In genomic region chr17:63775420-63775819, GRCh38 we compare ENCODE assay signal across 8 cellular contexts. TPM values are rescaled to one million over a fixed set of nuclear protein-coding genes. Genes with fewer than 3 reads are reported as not detected.
DNase-seq lines count a peak whose midpoint lies in the region; ATAC-seq and TF ChIP-seq lines count a peak whose summit lies in the region.

No MANE protein-coding gene starts in this region.

- H3K9me3 Mint-ChIP-seq in naive thymus-derived CD4-positive, alpha-beta T cell, result peaks cover 0 to 6% (median 0%) of the 10 kb centered on the region in 11 donors

- TF ChIP-seq CTCF in BE2C (IDR thresholded peaks at IDR 0.05; ENCODE audit: low read depth, low read length) (no peak), coronary artery (IDR thresholded peaks at IDR 0.05) (no peak)

- H3K9me2 ChIP-seq in Karpas-422 (replicated peaks; ENCODE audit: insufficient read depth, low read length), result no peaks in the 10 kb centered on the region

- H3K4me1 Mint-ChIP-seq in naive thymus-derived CD4-positive, alpha-beta T cell, result peaks cover 37 to 85% (median 74%) of the 10 kb centered on the region in 7 donors

- H4K20me1 ChIP-seq in Karpas-422 (ENCODE audit: insufficient read depth, low read depth, low read length), result peaks cover 62% of the 10 kb centered on the region

- H3K36me3 ChIP-seq in BE2C (peaks cover 39% of the 10 kb centered on the region), Karpas-422 (ENCODE audit: insufficient read depth, low read length) (peaks cover 41% of the 10 kb centered on the region)
- H3K36me3 ChIP-seq in naive thymus-derived CD4-positive, alpha-beta T cell (ENCODE audit: control insufficient read depth in 2 of 3, insufficient read depth in 3 of 3, low read length in 3 of 3), result peaks cover 0 to 27% (median 0%) of the 10 kb centered on the region in 3 experiments

- ATAC-seq in naive thymus-derived CD4-positive, alpha-beta T cell, result no peak
- ATAC-seq in HG02973 (IDR thresholded peaks at IDR 0.05; ENCODE audit: unreplicated experiment), result no peak
- no peak for ATAC-seq in GM19395 (IDR thresholded peaks at IDR 0.05; ENCODE audit: unreplicated experiment)
- no peak for ATAC-seq in HG02798 (IDR thresholded peaks at IDR 0.05; ENCODE audit: poor library complexity, unreplicated experiment)

- peak overlapping the region; percentile 87 for H3K4me2 ChIP-seq in Karpas-422 (ENCODE audit: low read depth, low read length, poor library complexity, severe bottlenecking)

- H3K79me2 ChIP-seq in Karpas-422 (ENCODE audit: low read length), result peaks cover 93% of the 10 kb centered on the region

- no peak overlapping the region for H3K27ac ChIP-seq in Karpas-422 (ENCODE audit: low read length)
- peak overlapping the region; percentile 86 to 99 for H3K27ac ChIP-seq in coronary artery
- peak overlapping the region; percentile 100 for H3K27ac ChIP-seq in naive thymus-derived CD4-positive, alpha-beta T cell (ENCODE audit: low read depth, low read length)

- DNase-seq in BE2C (no peak), Karpas-422 (no peak), coronary artery (ENCODE audit: low spot score) (no peak), DMS53 (lab: John Stamatoyannopoulos, UW) (no peak)
- no peak for DNase-seq in naive thymus-derived CD4-positive, alpha-beta T cell

- peaks cover 0 to 7% (median 0%) of the 10 kb centered on the region in 5 donors for H3K27me3 Mint-ChIP-seq in naive thymus-derived CD4-positive, alpha-beta T cell

- CTCF ChIA-PET in naive thymus-derived CD4-positive, alpha-beta T cell (lab: Charles Lee), result interaction anchor here (0.8 to 0.9 kb wide), 2 partner anchors 41 to 66 kb away, joined by 3 to 4 read pairs; no protein-coding TSS in a partner anchor

- peak overlapping the region; percentile 91 to 99 (median 98) for H3K4me3 Mint-ChIP-seq in naive thymus-derived CD4-positive, alpha-beta T cell

- peaks cover 0 to 40% (median 9%) of the 10 kb centered on the region in 5 donors for H3K36me3 Mint-ChIP-seq in naive thymus-derived CD4-positive, alpha-beta T cell

- H3K4me3 ChIP-seq in BE2C (ENCODE audit: low read depth, low read length), result peak overlapping the region; percentile 100
- H3K4me3 ChIP-seq in Karpas-422 (ENCODE audit: low read length), result peak overlapping the region; percentile 88
- H3K4me3 ChIP-seq in coronary artery, result peak overlapping the region; percentile 98
- H3K4me3 ChIP-seq in naive thymus-derived CD4-positive, alpha-beta T cell (ENCODE audit: low read length), result peak overlapping the region; percentile 85

- peak overlapping the region; percentile 95 for H3K9ac ChIP-seq in Karpas-422 (ENCODE audit: low read length)

- no peaks in the 10 kb centered on the region for H3K27me3 ChIP-seq in BE2C
- H3K27me3 ChIP-seq in Karpas-422 (ENCODE audit: low read length), result no peaks in the 10 kb centered on the region
- H3K27me3 ChIP-seq in naive thymus-derived CD4-positive, alpha-beta T cell (ENCODE audit: control insufficient read depth in 2 of 2, insufficient read depth in 2 of 2, low read length in 2 of 2), result no peaks in the 10 kb centered on the region

- H3K4me1 ChIP-seq in BE2C, result peaks cover 4% of the 10 kb centered on the region
- H3K4me1 ChIP-seq in Karpas-422 (ENCODE audit: low read length), result peaks cover 36% of the 10 kb centered on the region
- peaks cover 24 to 43% of the 10 kb centered on the region in 2 donors for H3K4me1 ChIP-seq in naive thymus-derived CD4-positive, alpha-beta T cell (ENCODE audit: control insufficient read depth in 2 of 2, insufficient read depth in 2 of 2, low read length in 2 of 2)

- no peak overlapping the region for H2AFZ ChIP-seq in Karpas-422 (ENCODE audit: low read length)

- POLR2A ChIA-PET in naive thymus-derived CD4-positive, alpha-beta T cell (lab: Charles Lee), result interaction anchor here (0.6 to 6.4 kb wide), 17 partner anchors 7 to 730 kb away, joined by 3 to 117 read pairs (median 6); partner anchors contain the start of genes CEP95, DDX5, LIMD2 and MAP3K3

- H3K9me3 ChIP-seq in BE2C (no peaks in the 10 kb centered on the region), Karpas-422 (ENCODE audit: low read length) (no peaks in the 10 kb centered on the region)
- no peaks in the 10 kb centered on the region for H3K9me3 ChIP-seq in naive thymus-derived CD4-positive, alpha-beta T cell (ENCODE audit: control insufficient read depth in 2 of 3, low read length in 3 of 3)

- peak overlapping the region; percentile 97 to 100 (median 99) for H3K27ac Mint-ChIP-seq in naive thymus-derived CD4-positive, alpha-beta T cell

- intact Hi-C loops in naive thymus-derived CD4-positive, alpha-beta T cell (cut with micrococcal nuclease), result loop anchor here (2.0 to 10.0 kb wide), 3 partner anchors 17 to 351 kb away; partner anchors contain the start of gene ICAM2 (in 1 of the 2)

RNA-seq across cellular contexts. Expression of gene DDX42, which starts 1.4 kb away (rescaled TPM):
- 125 TPM for polyA plus RNA-seq in BE2C (2012; ENCODE audit: insufficient read depth, insufficient read length, low read depth)
- 76.5 and 77.6 TPM in 2 replicates for total RNA-seq in Karpas-422 (2014; rRNA removed; shearing (Covaris generic); ENCODE audit: low replicate concordance)
- total RNA-seq in naive thymus-derived CD4-positive, alpha-beta T cell, result 100 to 1,000 TPM; 101 to 192 (median 139) TPM
- 10 to 100 TPM; 11.8 to 24.4 TPM for polyA plus RNA-seq in naive thymus-derived CD4-positive, alpha-beta T cell

RNA-seq across cellular contexts. Expression of gene CCDC47, which starts 2.0 kb away (rescaled TPM):
- polyA plus RNA-seq in BE2C (2012; ENCODE audit: insufficient read depth, insufficient read length, low read depth), result 168 TPM
- total RNA-seq in Karpas-422 (2014; rRNA removed; shearing (Covaris generic); ENCODE audit: low replicate concordance), result 28.0 and 35.9 TPM in 2 replicates
- total RNA-seq in naive thymus-derived CD4-positive, alpha-beta T cell, result 10 to 100 TPM; 31.8 to 62.9 (median 34.7) TPM
- 10 to 100 TPM; 33.5 to 45.4 TPM for polyA plus RNA-seq in naive thymus-derived CD4-positive, alpha-beta T cell

RNA-seq across cellular contexts. Expression of gene STRADA, which starts 33.8 kb away (rescaled TPM):
- 45.0 TPM for polyA plus RNA-seq in BE2C (2012; ENCODE audit: insufficient read depth, insufficient read length, low read depth)
- total RNA-seq in Karpas-422 (2014; rRNA removed; shearing (Covaris generic); ENCODE audit: low replicate concordance), result 25.8 and 27.5 TPM in 2 replicates
- 10 to 100 TPM; 51.0 to 69.7 (median 54.2) TPM for total RNA-seq in naive thymus-derived CD4-positive, alpha-beta T cell
- polyA plus RNA-seq in naive thymus-derived CD4-positive, alpha-beta T cell, result 10 to 100 TPM; 19.9 to 24.2 TPM

RNA-seq across cellular contexts. Expression of gene PSMC5, which starts 51.8 kb away (rescaled TPM):
- polyA plus RNA-seq in BE2C (2012; ENCODE audit: insufficient read depth, insufficient read length, low read depth), result 478 TPM
- 26.9 and 49.1 TPM in 2 replicates for total RNA-seq in Karpas-422 (2014; rRNA removed; shearing (Covaris generic); ENCODE audit: low replicate concordance)
- 100 to 1,000 TPM in 3 of 5 experiments, 10 to 100 TPM in 2; 68.4 to 153 (median 105) TPM for total RNA-seq in naive thymus-derived CD4-positive, alpha-beta T cell
- polyA plus RNA-seq in naive thymus-derived CD4-positive, alpha-beta T cell, result 100 to 1,000 TPM; 153 to 162 TPM

RNA-seq across cellular contexts. Expression of gene FTSJ3, which starts 52.0 kb away (rescaled TPM):
- 85.5 TPM for polyA plus RNA-seq in BE2C (2012; ENCODE audit: insufficient read depth, insufficient read length, low read depth)
- total RNA-seq in Karpas-422 (2014; rRNA removed; shearing (Covaris generic); ENCODE audit: low replicate concordance), result 30.7 and 39.5 TPM in 2 replicates
- total RNA-seq in naive thymus-derived CD4-positive, alpha-beta T cell, result 10 to 100 TPM; 38.1 to 66.2 (median 55.8) TPM
- polyA plus RNA-seq in naive thymus-derived CD4-positive, alpha-beta T cell, result 10 to 100 TPM; 22.1 to 44.4 TPM
